1 cellular context compared by ENCODE assay signal in genomic region chr5:177447066-177447610, GRCh38.
TF ChIP-seq lines count a peak whose summit lies in the region.

No MANE protein-coding gene starts in this region.

TF ChIP-seq in HepG2, 621 proteins besides CTCF, POLR2A, EP300 and RAD21 (continued from another document):
- TF ChIP-seq DMTF1 (CRISPR knock-in tag; IDR thresholded peaks at IDR 0.05) (no peak), ZNF777 (CRISPR knock-in tag; IDR thresholded peaks at IDR 0.05) (peak; percentile 78), ZNF557 (CRISPR knock-in tag; IDR thresholded peaks at IDR 0.05) (no peak), PCBP1 (IDR thresholded peaks at IDR 0.05; ENCODE audit: borderline replicate concordance, low read depth, low read length) (peak; percentile 77; the same call in 1 of the 2 replicates), MEIS1 (CRISPR knock-in tag; IDR thresholded peaks at IDR 0.05; ENCODE audit: borderline replicate concordance) (0 out of 2 replicates have a peak, but pooled peaks have one; percentile 18), ATF4 (CRISPR knock-in tag; IDR thresholded peaks at IDR 0.05) (0 out of 4 replicates have a peak, but pooled peaks of 1 of the 2 experiments have one; percentile 4), SPEN (CRISPR knock-in tag; IDR thresholded peaks at IDR 0.05; ENCODE audit: low read depth) (0 out of 2 replicates have a peak, but pooled peaks have one; percentile 2), TOPORS (CRISPR knock-in tag; IDR thresholded peaks at IDR 0.05) (no peak)
TF ChIP-seq in HepG2: peak in this region for 26.
